Comparison of ENCODE assay signal across 21 cellular contexts in genomic region chr14:101654051-101654450, GRCh38.
DNase-seq lines count a peak whose midpoint lies in the region; ATAC-seq, FAIRE-seq and TF ChIP-seq lines count a peak whose summit lies in the region.
"Had no signal": no experiment of that assay in that cellular context is flagged by ENCODE, and none has a peak within 500 bp of the region (broad histone marks: within the 10 kb centered on the region; RNA-seq: fewer than 3 reads in every experiment).

No MANE protein-coding gene starts in this region.

- no peak overlapping the region for H3K4me3 ChIP-seq in GM12878
- H3K4me3 ChIP-seq in trophoblast cell (ENCODE audit: low read depth, low read length): no peak overlapping the region
- H3K4me3 ChIP-seq: BLaER1, GM23338 had no signal

- H4K8ac ChIP-seq in trophoblast cell (ENCODE audit: low read depth, low read length): no peak overlapping the region

- H3K4me1 ChIP-seq in GM12878 (ENCODE audit: control insufficient read depth, insufficient read depth, low read length) (no peaks in the 10 kb centered on the region), trophoblast cell (ENCODE audit: control insufficient read depth in 1 of 2, insufficient read depth in 2 of 2, low read length in 2 of 2) (no peaks in the 10 kb centered on the region)
- H3K4me1 ChIP-seq: BLaER1, Caco-2 had no signal

- in situ Hi-C loops in GM12878 (cut with MboI): no loop called here

- H3K4me2 ChIP-seq in GM12878 (ENCODE audit: control insufficient read depth, insufficient read depth) (no peak overlapping the region), trophoblast cell (ENCODE audit: low read length) (no peak overlapping the region)
- H3K4me2 ChIP-seq: BLaER1, GM23338 had no signal

- TF ChIP-seq EP300 in GM12878 (IDR thresholded peaks at IDR 0.05; ENCODE audit: borderline replicate concordance in 1 of 2, control insufficient read depth in 1 of 2, low read depth in 2 of 2, low read length in 2 of 2): no peak

- no peak overlapping the region for H2BK120ac ChIP-seq in trophoblast cell (ENCODE audit: insufficient read depth, low read length, poor library complexity)

- H3K36me3 ChIP-seq in GM12878 (ENCODE audit: control insufficient read depth in 2 of 2, insufficient read depth in 2 of 2, low read length in 1 of 2): no peaks in the 10 kb centered on the region
- H3K36me3 ChIP-seq in trophoblast cell (ENCODE audit: control insufficient read depth in 1 of 2, insufficient read depth in 2 of 2, low read length in 2 of 2): no peaks in the 10 kb centered on the region
- H3K36me3 ChIP-seq: BLaER1 had no signal

- FAIRE-seq in GM12878 (lab: Jason Lieb, UNC): no peak
- FAIRE-seq: A204.1, G401.6, GM19239 had no signal

- no peak overlapping the region for H2BK12ac ChIP-seq in trophoblast cell (ENCODE audit: low read length)

- peak; percentile 73 for ATAC-seq in GM12878
- no peak for ATAC-seq in HG02763 (IDR thresholded peaks at IDR 0.05; ENCODE audit: unreplicated experiment)
- ATAC-seq: CD8-positive, alpha-beta T cell; GM23338; HCT116 had no signal

- intact Hi-C loops in GM12878 (cut with micrococcal nuclease; ENCODE audit: unreplicated experiment): no loop called here

- no peaks in the 10 kb centered on the region for H4K20me1 ChIP-seq in GM12878 (ENCODE audit: control insufficient read depth, insufficient read depth)
- H4K20me1 ChIP-seq: BLaER1 had no signal

- H3K27me3 ChIP-seq in GM12878 (replicated peaks in 1 of 2; ENCODE audit: control insufficient read depth in 2 of 2, insufficient read depth in 2 of 2, low read length in 1 of 2) (no peaks in the 10 kb centered on the region; a peak in 2 of 4 replicates), trophoblast cell (ENCODE audit: insufficient read depth, low read length) (no peaks in the 10 kb centered on the region)
- H3K27me3 ChIP-seq: BLaER1 had no signal

- RAD21 ChIA-PET in GM12878 (lab: Charles Lee; ENCODE audit: unreplicated experiment): no interaction called here

- H2AK5ac ChIP-seq in trophoblast cell (ENCODE audit: low read length): no peak overlapping the region

- peak overlapping the region; percentile 7 for H3K23ac ChIP-seq in trophoblast cell (ENCODE audit: low read length)

- SMC1A ChIA-PET in GM12878 (lab: Charles Lee; ENCODE audit: uncharacterized antibody, unreplicated experiment): no interaction called here

- CTCF ChIA-PET in GM12878 (lab: Yijun Ruan, JAX): no interaction called here

- H3K9ac ChIP-seq in GM12878 (ENCODE audit: control insufficient read depth, insufficient read depth, low read length): no peak overlapping the region
- H3K9ac ChIP-seq in trophoblast cell (ENCODE audit: low read length): no peak overlapping the region
- H3K9ac ChIP-seq: BLaER1 had no signal

- H3K79me2 ChIP-seq in GM12878 (ENCODE audit: control insufficient read depth, insufficient read depth, low read length) (no peaks in the 10 kb centered on the region), trophoblast cell (ENCODE audit: control insufficient read depth, insufficient read depth, low read length, poor library complexity) (no peaks in the 10 kb centered on the region)

- H2AFZ ChIP-seq in GM12878 (ENCODE audit: control insufficient read depth, low read depth, low read length): no peak overlapping the region
- H2AFZ ChIP-seq in trophoblast cell (ENCODE audit: insufficient read depth, low read length, poor library complexity): no peak overlapping the region
- H2AFZ ChIP-seq: GM23338 had no signal

- TF ChIP-seq POLR2A in GM12878 (IDR thresholded peaks at IDR 0.05; ENCODE audit: low read depth, low read length): no peak

- no peak overlapping the region for H3K18ac ChIP-seq in trophoblast cell (ENCODE audit: low read length)

- BruUV-seq in GM12878 (replicated peaks; lab: Mats Ljungman, UMichigan): no TSS peak

- DNase-seq in NCI-H748 (lab: John Stamatoyannopoulos, UW; ENCODE audit: unreplicated experiment): peak; percentile 21
- DNase-seq in NCI-H748 treated with DMSO at 0.1 percent for 48 hours (lab: John Stamatoyannopoulos, UW): no peak
- peak; percentile 66 to 88 for DNase-seq in NCI-H524 (lab: John Stamatoyannopoulos, UW)
- DNase-seq in GM12878 (ENCODE audit: low read depth, low spot score): no peak
- no peak for DNase-seq in trophoblast cell
- no peak for DNase-seq in UCSD-AML1 (lab: John Stamatoyannopoulos, UW; ENCODE audit: unreplicated experiment)
- DNase-seq: Caco-2; CD4-positive, CD25-positive, alpha-beta regulatory T cell; CD8-positive, alpha-beta T cell; DMS153; DND-41; H9 had no signal

- no peak overlapping the region for H2BK5ac ChIP-seq in trophoblast cell (ENCODE audit: low read depth, low read length, poor library complexity)

- 57% methylated on average over 2 of the region's 2 CpGs for whole genome bisulfite sequencing in GM12878 (ENCODE audit: insufficient coverage, insufficient replicate concordance, low lambda C conversion rate, missing lambda C conversion rate)
- no CpG with 5 or more reads among the region's 2 CpGs for WGBS in trophoblast cell (ENCODE audit: extremely low coverage, insufficient coverage, insufficient read length)

- no peak overlapping the region for H3K4ac ChIP-seq in trophoblast cell (ENCODE audit: low read depth, low read length)

- H4K91ac ChIP-seq in trophoblast cell (ENCODE audit: low read depth, low read length): no peak overlapping the region

- no peak for TF ChIP-seq RAD21 in GM12878 (IDR thresholded peaks at IDR 0.05; ENCODE audit: insufficient read depth, low read depth, low read length)

- no peak overlapping the region for H3K14ac ChIP-seq in trophoblast cell (ENCODE audit: low read length)

- H3K9me3 ChIP-seq in GM12878 (replicated peaks; ENCODE audit: control insufficient read depth, insufficient read depth, low read length) (no peaks in the 10 kb centered on the region), trophoblast cell (ENCODE audit: insufficient read depth, low read depth, low read length) (no peaks in the 10 kb centered on the region)
- H3K9me3 ChIP-seq: Caco-2 had no signal

- H3K27ac ChIP-seq in GM12878 (ENCODE audit: control insufficient read depth, insufficient read depth): no peak overlapping the region
- no peak overlapping the region for H3K27ac ChIP-seq in trophoblast cell (ENCODE audit: low read depth, low read length)
- H3K27ac ChIP-seq: 22Rv1, BLaER1, C4-2B had no signal

- POLR2A ChIA-PET in GM12878 (lab: Charles Lee): no interaction called here

- no peak for TF ChIP-seq CTCF in GM12878 (IDR thresholded peaks at IDR 0.05 in 2 of 3, conservative IDR thresholded peaks at IDR 0.05 in 1 of 3; ENCODE audit: control insufficient read depth in 2 of 3, extremely low read depth in 1 of 3, insufficient read depth in 1 of 3, low read depth in 3 of 3, low read length in 3 of 3)

- no peak overlapping the region for H4K12ac ChIP-seq in trophoblast cell (ENCODE audit: low read depth, low read length)

- no peaks in the 10 kb centered on the region for H3K79me1 ChIP-seq in trophoblast cell (ENCODE audit: low read length)

TF ChIP-seq in GM12878, 131 proteins besides CTCF, POLR2A, EP300 and RAD21:
- TF ChIP-seq MYB (IDR thresholded peaks at IDR 0.05; ENCODE audit: borderline replicate concordance, low read depth, low read length) (no peak), SREBF2 (IDR thresholded peaks at IDR 0.05; ENCODE audit: low read length) (no peak)

Comparison
In these comparisons a context has a peak if more than half of its experiments do, and no peak if none do; other contexts are left out.
1. DNase-seq: peak in NCI-H748 (single experiment) and NCI-H524 (2 of 2); none in NCI-H748 treated with DMSO at 0.1 percent for 48 hours (single experiment), GM12878 (single experiment), trophoblast cell (0 of 2) and UCSD-AML1 (single experiment).